Comparison of ENCODE assay signal across 8 cellular contexts in the genomic region with DNA sequence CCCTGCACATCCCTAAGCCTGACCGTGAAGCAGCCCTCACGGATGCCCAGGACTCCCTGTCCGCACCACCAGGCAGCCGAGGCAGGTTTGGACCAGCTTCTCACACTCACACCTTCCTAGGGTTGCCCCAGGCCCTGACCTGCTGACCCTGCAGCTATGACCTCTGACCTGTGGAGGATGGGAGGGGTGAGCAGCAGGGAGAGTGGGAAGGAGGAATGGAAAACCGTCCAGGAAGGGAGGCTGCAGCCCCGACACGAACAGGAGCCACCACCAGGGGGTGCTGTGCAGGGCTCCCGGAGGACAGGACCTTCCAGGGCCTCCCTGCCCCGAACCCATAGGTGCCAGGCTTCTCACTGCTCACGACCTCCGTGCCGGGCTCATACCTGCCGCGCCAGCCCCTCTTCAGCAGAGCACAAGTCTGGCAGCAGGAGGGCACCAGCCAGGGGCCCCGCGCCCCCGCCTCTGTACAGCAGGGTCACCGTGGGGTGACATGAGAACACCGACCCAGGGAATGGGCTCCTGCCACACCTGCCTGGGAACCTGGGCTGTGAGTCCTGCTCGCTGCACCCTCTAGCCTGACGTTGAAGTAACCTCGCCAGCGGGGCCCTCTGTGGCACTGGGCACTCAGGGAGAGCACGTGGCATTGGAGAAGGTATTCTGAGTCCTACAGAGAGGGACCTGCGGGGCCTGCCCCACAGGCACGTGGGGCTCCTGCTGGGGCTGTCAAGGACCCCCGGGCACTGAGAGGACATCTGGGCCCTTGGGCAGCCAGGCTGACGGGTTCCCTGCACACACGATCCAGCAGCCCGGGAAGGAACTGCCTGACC. TPM values are rescaled to one million over a fixed set of nuclear protein-coding genes. Genes with fewer than 3 reads are reported as not detected.
DNase-seq lines count a peak whose midpoint lies in the region; ATAC-seq and TF ChIP-seq lines count a peak whose summit lies in the region.

No MANE protein-coding gene starts in this region.

- H3K4me3 Mint-ChIP-seq in type B pancreatic cell, result no peak overlapping the region

- no peaks in the 10 kb centered on the region for H3K79me1 ChIP-seq in trophoblast cell (ENCODE audit: low read length)

- in situ Hi-C loops in HAP-1 (cut with MboI; ENCODE audit: low sequenced_read_pairs) (no loop called here), SK-MEL-5 (cut with HindIII; ENCODE audit: low pct_unique_long_range_greater_than_20kb, low sequenced_read_pairs) (no loop called here)

- TF ChIP-seq CTCF in BJ (IDR thresholded peaks at IDR 0.05; ENCODE audit: insufficient read depth, low read depth, low read length) (peak; percentile 91), type B pancreatic cell (conservative IDR thresholded peaks at IDR 0.05) (peak; percentile 92)

- no peak overlapping the region for H2AFZ ChIP-seq in trophoblast cell (ENCODE audit: insufficient read depth, low read length, poor library complexity)

- H3K4me3 ChIP-seq in BJ (ENCODE audit: low read depth, low read length) (no peak overlapping the region), HAP-1 (no peak overlapping the region), trophoblast cell (ENCODE audit: low read depth, low read length) (no peak overlapping the region)

- no peak overlapping the region for H4K8ac ChIP-seq in trophoblast cell (ENCODE audit: low read depth, low read length)

- no peak overlapping the region for H2BK12ac ChIP-seq in trophoblast cell (ENCODE audit: low read length)

- H3K27me3 Mint-ChIP-seq in type B pancreatic cell, result no peaks in the 10 kb centered on the region

- DNase-seq in BJ (ENCODE audit: low read depth) (no peak), HAP-1 (ENCODE audit: low spot score in 2 of 2) (peak; percentile 32 to 89), SK-MEL-5 (ENCODE audit: low read depth, low spot score) (peak; percentile 66), glomerular endothelial cell (ENCODE audit: extremely low read depth, low read depth, low spot score) (peak; percentile 9), trophoblast cell (peak; percentile 76 to 82), type B pancreatic cell (ENCODE audit: extremely low spot score, unreplicated experiment) (peak; percentile 87)
- peak; percentile 76 for DNase-seq in activated naive CD4-positive, alpha-beta T cell treated with Interleukin-2 at 50 U/mL for 16 hours

- CTCF ChIA-PET in BJ (lab: Yijun Ruan, JAX), result interaction anchor here (0.6 to 10.9 kb wide), 18 partner anchors 9 to 424 kb away, joined by 3 to 111 read pairs (median 4); a partner anchor contains a TSS

- H3K9ac ChIP-seq in trophoblast cell (ENCODE audit: low read length), result no peak overlapping the region

- no peaks in the 10 kb centered on the region for H3K79me2 ChIP-seq in trophoblast cell (ENCODE audit: control insufficient read depth, insufficient read depth, low read length, poor library complexity)

- H3K4me1 ChIP-seq in HAP-1, result no peaks in the 10 kb centered on the region
- H3K4me1 ChIP-seq in trophoblast cell (ENCODE audit: control insufficient read depth in 1 of 2, insufficient read depth in 2 of 2, low read length in 2 of 2), result peaks cover 4 to 13% of the 10 kb centered on the region in 2 experiments

- H3K23ac ChIP-seq in trophoblast cell (ENCODE audit: low read length), result no peak overlapping the region

- no peak for ATAC-seq in HG03095 (IDR thresholded peaks at IDR 0.05; ENCODE audit: unreplicated experiment)

- no peak overlapping the region for H2BK5ac ChIP-seq in trophoblast cell (ENCODE audit: low read depth, low read length, poor library complexity)

- no peak overlapping the region for H3K14ac ChIP-seq in trophoblast cell (ENCODE audit: low read length)

- no peak overlapping the region for H3K18ac ChIP-seq in trophoblast cell (ENCODE audit: low read length)

- no peaks in the 10 kb centered on the region for H3K27me3 ChIP-seq in BJ (ENCODE audit: control insufficient read depth, insufficient read depth, low read length)
- no peaks in the 10 kb centered on the region for H3K27me3 ChIP-seq in HAP-1 (ENCODE audit: low read depth)
- H3K27me3 ChIP-seq in trophoblast cell (ENCODE audit: insufficient read depth, low read length), result no peaks in the 10 kb centered on the region

- no peaks in the 10 kb centered on the region for H3K36me3 Mint-ChIP-seq in type B pancreatic cell

- no peaks in the 10 kb centered on the region for H3K9me3 Mint-ChIP-seq in type B pancreatic cell

- POLR2A ChIA-PET in BJ (lab: Charles Lee), result no interaction called here

- H2BK120ac ChIP-seq in trophoblast cell (ENCODE audit: insufficient read depth, low read length, poor library complexity), result no peak overlapping the region

- H3K27ac ChIP-seq in trophoblast cell (ENCODE audit: low read depth, low read length), result no peak overlapping the region

- H4K91ac ChIP-seq in trophoblast cell (ENCODE audit: low read depth, low read length), result no peak overlapping the region

- H2AK5ac ChIP-seq in trophoblast cell (ENCODE audit: low read length), result no peak overlapping the region

- no peak overlapping the region for H3K4ac ChIP-seq in trophoblast cell (ENCODE audit: low read depth, low read length)

- H4K12ac ChIP-seq in trophoblast cell (ENCODE audit: low read depth, low read length), result no peak overlapping the region

- H3K4me1 Mint-ChIP-seq in type B pancreatic cell (ENCODE audit: unreplicated experiment), result no peaks in the 10 kb centered on the region

- no peaks in the 10 kb centered on the region for H3K9me3 ChIP-seq in HAP-1
- no peaks in the 10 kb centered on the region for H3K9me3 ChIP-seq in trophoblast cell (ENCODE audit: insufficient read depth, low read depth, low read length)

- WGBS in trophoblast cell (ENCODE audit: extremely low coverage, insufficient coverage, insufficient read length), result no CpG with 5 or more reads among the region's 30 CpGs

- peaks cover 23% of the 10 kb centered on the region for H3K36me3 ChIP-seq in BJ (ENCODE audit: control insufficient read depth, insufficient read depth, low read length)
- peaks cover 16% of the 10 kb centered on the region; the same call in 1 of the 2 replicates for H3K36me3 ChIP-seq in HAP-1 (replicated peaks)
- peaks cover 26 to 41% of the 10 kb centered on the region in 2 experiments for H3K36me3 ChIP-seq in trophoblast cell (ENCODE audit: control insufficient read depth in 1 of 2, insufficient read depth in 2 of 2, low read length in 2 of 2)

- no peak overlapping the region for H3K27ac Mint-ChIP-seq in type B pancreatic cell

- no peak overlapping the region for H3K4me2 ChIP-seq in trophoblast cell (ENCODE audit: low read length)

RNA-seq across cellular contexts. Expression of a gene that starts 37.6 kb away (rescaled TPM):
- 10.3 and 16.9 TPM in 2 replicates for polyA plus RNA-seq in BJ (2011; rRNA removed)
- 8.5 and 14.9 TPM in 2 replicates for polyA minus RNA-seq in BJ (2011; rRNA and poly(A)+ RNA removed)
- total RNA-seq in SK-MEL-5 (2014; rRNA removed; shearing (Covaris generic)), result 15.1 and 15.5 TPM in 2 replicates
- 29.3 and 31.6 TPM in 2 replicates for polyA plus RNA-seq in SK-MEL-5 (2015; cell fraction: cytosol; rRNA removed)
- 49.2 and 49.5 TPM in 2 replicates for polyA plus RNA-seq in SK-MEL-5 (2015; cell fraction: nucleus; rRNA removed)
- total RNA-seq in glomerular endothelial cell (17.5 and 17.8 TPM in 2 replicates), type B pancreatic cell (ENCODE audit: low replicate concordance) (25.1 and 27.1 TPM in 2 replicates)
- 25.4 and 28.4 TPM in 2 replicates for polyA plus RNA-seq in trophoblast cell (2013)

RNA-seq across cellular contexts. Expression of a gene that starts 37.7 kb away (rescaled TPM):
- polyA plus RNA-seq in BJ (2011; rRNA removed), result 7.8 and 11.9 TPM in 2 replicates
- 10.0 and 10.9 TPM in 2 replicates for polyA minus RNA-seq in BJ (2011; rRNA and poly(A)+ RNA removed)
- 9.6 TPM in 2 replicates for total RNA-seq in SK-MEL-5 (2014; rRNA removed; shearing (Covaris generic))
- polyA plus RNA-seq in SK-MEL-5 (2015; cell fraction: cytosol; rRNA removed), result 13.7 and 18.5 TPM in 2 replicates
- 46.7 and 48.8 TPM in 2 replicates for polyA plus RNA-seq in SK-MEL-5 (2015; cell fraction: nucleus; rRNA removed)
- total RNA-seq in glomerular endothelial cell, result 27.3 and 36.0 TPM in 2 replicates
- polyA plus RNA-seq in trophoblast cell (2013), result 8.7 and 8.8 TPM in 2 replicates
- 11.9 and 20.1 TPM in 2 replicates for total RNA-seq in type B pancreatic cell (ENCODE audit: low replicate concordance)

RNA-seq across cellular contexts. Expression of a gene that starts 41.1 kb away (rescaled TPM):
- 58.1 and 139 TPM in 2 replicates for polyA plus RNA-seq in BJ (2011; rRNA removed)
- polyA minus RNA-seq in BJ (2011; rRNA and poly(A)+ RNA removed), result 94.7 and 111 TPM in 2 replicates
- total RNA-seq in SK-MEL-5 (2014; rRNA removed; shearing (Covaris generic)), result 44.1 and 48.7 TPM in 2 replicates
- 84.8 and 136 TPM in 2 replicates for polyA plus RNA-seq in SK-MEL-5 (2015; cell fraction: cytosol; rRNA removed)
- 236 and 297 TPM in 2 replicates for polyA plus RNA-seq in SK-MEL-5 (2015; cell fraction: nucleus; rRNA removed)
- 289 and 466 TPM in 2 replicates for total RNA-seq in glomerular endothelial cell
- 77.3 and 84.7 TPM in 2 replicates for polyA plus RNA-seq in trophoblast cell (2013)
- 33.3 and 94.7 TPM in 2 replicates for total RNA-seq in type B pancreatic cell (ENCODE audit: low replicate concordance)

RNA-seq across cellular contexts. Expression of a gene that starts 57.6 kb away (rescaled TPM):
- polyA plus RNA-seq in BJ (2011; rRNA removed), result not detected in 2 replicates
- polyA minus RNA-seq in BJ (2011; rRNA and poly(A)+ RNA removed), result not detected in 2 replicates
- total RNA-seq in SK-MEL-5 (2014; rRNA removed; shearing (Covaris generic)), result not detected in 2 replicates
- 0.23 TPM in 1 of 2 replicates, not detected in the other for polyA plus RNA-seq in SK-MEL-5 (2015; cell fraction: cytosol; rRNA removed)
- polyA plus RNA-seq in SK-MEL-5 (2015; cell fraction: nucleus; rRNA removed), result not detected in 2 replicates
- 0.12 TPM in 1 of 2 replicates, not detected in the other for total RNA-seq in glomerular endothelial cell
- polyA plus RNA-seq in trophoblast cell (2013), result 0.27 and 0.31 TPM in 2 replicates
- total RNA-seq in type B pancreatic cell (ENCODE audit: low replicate concordance), result 0.68 and 0.79 TPM in 2 replicates

RNA-seq across cellular contexts. Expression of a gene that starts 59.7 kb away (rescaled TPM):
- 2.2 and 2.4 TPM in 2 replicates for polyA plus RNA-seq in BJ (2011; rRNA removed)
- polyA minus RNA-seq in BJ (2011; rRNA and poly(A)+ RNA removed), result 4.2 and 4.3 TPM in 2 replicates
- 13.8 and 17.4 TPM in 2 replicates for total RNA-seq in SK-MEL-5 (2014; rRNA removed; shearing (Covaris generic))
- polyA plus RNA-seq in SK-MEL-5 (2015; cell fraction: cytosol; rRNA removed), result 38.1 and 45.4 TPM in 2 replicates
- 10.3 and 23.5 TPM in 2 replicates for polyA plus RNA-seq in SK-MEL-5 (2015; cell fraction: nucleus; rRNA removed)
- total RNA-seq in glomerular endothelial cell (10.9 and 17.8 TPM in 2 replicates), type B pancreatic cell (ENCODE audit: low replicate concordance) (17.7 and 36.8 TPM in 2 replicates)
- 19.4 and 19.8 TPM in 2 replicates for polyA plus RNA-seq in trophoblast cell (2013)
